ENCODE assay signal across 9 cellular contexts in the genomic region with DNA sequence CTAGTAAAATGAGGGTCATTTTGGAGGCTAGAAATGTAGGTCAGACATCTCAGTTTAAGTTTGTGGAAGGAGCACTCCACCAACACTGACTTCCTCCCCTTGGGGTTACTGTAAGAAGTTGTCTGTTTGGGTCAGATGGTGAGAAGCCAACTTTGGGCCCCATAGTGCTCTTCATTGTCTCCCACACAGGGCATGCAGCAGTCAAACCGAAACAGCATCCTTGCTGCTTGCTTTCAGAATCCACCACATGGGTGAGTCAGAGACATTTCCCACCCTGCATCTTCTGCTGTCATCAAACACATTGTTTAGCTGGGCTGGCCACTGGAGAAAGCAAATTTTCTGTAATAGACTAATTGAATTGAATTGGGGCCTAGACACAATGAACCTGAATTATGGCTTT. TPM values are rescaled to one million over a fixed set of nuclear protein-coding genes. Genes with fewer than 3 reads are reported as not detected.
DNase-seq lines count a peak whose midpoint lies in the region; ATAC-seq and TF ChIP-seq lines count a peak whose summit lies in the region.
"Had no signal": no experiment of that assay in that cellular context is flagged by ENCODE, and none has a peak within 500 bp of the region (broad histone marks: within the 10 kb centered on the region; RNA-seq: fewer than 3 reads in every experiment).

No MANE protein-coding gene starts in this region.

- no peaks in the 10 kb centered on the region for H3K36me3 ChIP-seq in CD8-positive, alpha-beta memory T cell (ENCODE audit: insufficient read depth, low read length)
- no peaks in the 10 kb centered on the region for H3K36me3 ChIP-seq in HAP-1 (replicated peaks)

- peaks cover 13 to 39% of the 10 kb centered on the region in 2 donors for H3K27me3 Mint-ChIP-seq in CD8-positive, alpha-beta memory T cell

- no peak overlapping the region for H3K27ac ChIP-seq in CD8-positive, alpha-beta memory T cell (ENCODE audit: low read depth, low read length)
- no peak overlapping the region for H3K27ac ChIP-seq in substantia nigra (ENCODE audit: low read depth, low read length, poor library complexity, severe bottlenecking)

- no peaks in the 10 kb centered on the region for H3K4me1 ChIP-seq in CD8-positive, alpha-beta memory T cell (ENCODE audit: insufficient read depth, low read length)
- no peaks in the 10 kb centered on the region for H3K4me1 ChIP-seq in HAP-1

- TF ChIP-seq CTCF in GM13977 (IDR thresholded peaks at IDR 0.05; ENCODE audit: extremely low read depth, insufficient read depth, missing control alignments), result no peak

- no peaks in the 10 kb centered on the region for H3K9me3 Mint-ChIP-seq in CD8-positive, alpha-beta memory T cell

- peak; percentile 100 for ATAC-seq in GM21515 (IDR thresholded peaks at IDR 0.05; ENCODE audit: unreplicated experiment)
- peak; percentile 100 for ATAC-seq in HG03520 (IDR thresholded peaks at IDR 0.05; ENCODE audit: unreplicated experiment)
- peak; percentile 20 for ATAC-seq in esophagus mucosa

- peaks cover 7% of the 10 kb centered on the region for H3K27me3 ChIP-seq in CD8-positive, alpha-beta memory T cell (ENCODE audit: insufficient read depth, low read length, poor library complexity, severe bottlenecking)
- H3K27me3 ChIP-seq in HAP-1 (ENCODE audit: low read depth), result no peaks in the 10 kb centered on the region

- DNase-seq in GM13977 (ENCODE audit: low spot score), result peak; percentile 76
- DNase-seq in CD8-positive, alpha-beta memory T cell, result no peak
- no peak for DNase-seq in NCI-H1694 treated with DMSO at 0.1 percent for 48 hours (lab: John Stamatoyannopoulos, UW)
- DNase-seq in HAP-1 (ENCODE audit: low spot score in 2 of 2), result no peak
- no peak for DNase-seq in substantia nigra (lab: John Stamatoyannopoulos, UW)
- DNase-seq: COR-L47 had no signal

- H3K4me3 Mint-ChIP-seq in CD8-positive, alpha-beta memory T cell, result no peak overlapping the region

- CTCF ChIA-PET in CD8-positive, alpha-beta memory T cell (lab: Charles Lee), result no interaction called here

- in situ Hi-C loops in GM13977 (cut with MboI; ENCODE audit: low pct_unique_long_range_greater_than_20kb, low sequenced_read_pairs, unreplicated experiment) (loop anchor here (25.0 kb wide), 1 partner anchor 165 kb away; no protein-coding TSS in a partner anchor), HAP-1 (cut with MboI; ENCODE audit: low sequenced_read_pairs) (no loop called here)

- no peak overlapping the region for H3K4me3 ChIP-seq in CD8-positive, alpha-beta memory T cell (ENCODE audit: low read length)
- no peak overlapping the region for H3K4me3 ChIP-seq in HAP-1

- H3K4me1 Mint-ChIP-seq in CD8-positive, alpha-beta memory T cell, result peaks cover 6 to 25% (median 19%) of the 10 kb centered on the region in 3 donors

- no peaks in the 10 kb centered on the region for H3K9me3 ChIP-seq in CD8-positive, alpha-beta memory T cell (ENCODE audit: low read length)
- H3K9me3 ChIP-seq in HAP-1, result no peaks in the 10 kb centered on the region

- H3K36me3 Mint-ChIP-seq in CD8-positive, alpha-beta memory T cell, result no peaks in the 10 kb centered on the region

- POLR2A ChIA-PET in CD8-positive, alpha-beta memory T cell (lab: Charles Lee), result no interaction called here

- no peak overlapping the region for H3K27ac Mint-ChIP-seq in CD8-positive, alpha-beta memory T cell

RNA-seq across cellular contexts. Expression of a gene that starts 16.8 kb away (rescaled TPM):
- 0.20 TPM for total RNA-seq in esophagus mucosa
- 1 to 10 TPM in 1 of 2 experiments, under 1 TPM in 1; 0.84 to 2.3 TPM for total RNA-seq in CD8-positive, alpha-beta memory T cell
- not detected for polyA plus RNA-seq in CD8-positive, alpha-beta memory T cell

RNA-seq across cellular contexts. Expression of a gene that starts 41.3 kb away (rescaled TPM):
- total RNA-seq in esophagus mucosa, result not detected
- under 1 TPM; 0.51 to 0.63 TPM for total RNA-seq in CD8-positive, alpha-beta memory T cell
- not detected for polyA plus RNA-seq in CD8-positive, alpha-beta memory T cell

RNA-seq across cellular contexts. Expression of a gene that starts 57.0 kb away (rescaled TPM):
- total RNA-seq in esophagus mucosa, result 30.3 TPM
- total RNA-seq in CD8-positive, alpha-beta memory T cell, result 100 to 1,000 TPM; 262 to 263 TPM
- polyA plus RNA-seq in CD8-positive, alpha-beta memory T cell, result 59.0 TPM

Comparison
In these comparisons a context has a peak if more than half of its experiments do, and no peak if none do; other contexts are left out.
1. ATAC-seq: peak in every context shown above with its lines; median percentile 100 in GM21515; 100 in HG03520; 20 in esophagus mucosa.